18 cellular contexts compared by ENCODE assay signal in the genomic region with DNA sequence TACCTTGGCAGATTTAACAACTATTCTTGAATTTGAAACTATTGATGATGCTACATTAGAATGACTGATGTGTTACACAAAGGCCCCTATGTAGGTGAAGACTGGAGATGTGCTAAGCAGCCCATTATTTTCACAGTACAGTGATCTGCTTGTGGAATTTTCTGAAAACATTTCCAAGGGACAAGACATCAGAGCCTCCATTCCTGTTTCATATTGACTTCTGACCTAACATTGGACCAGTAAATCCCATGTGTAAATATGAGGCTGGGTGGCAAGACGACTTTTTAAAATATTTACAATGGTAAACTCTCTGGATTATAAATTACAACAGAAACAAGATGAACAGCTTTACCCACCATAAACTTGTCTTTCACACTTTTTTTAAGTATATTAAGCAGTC.
A peak's percentile ranks its signal among the peaks of the same experiment; 100 is the strongest.
DNase-seq lines count a peak whose midpoint lies in the region; ATAC-seq, FAIRE-seq and TF ChIP-seq lines count a peak whose summit lies in the region.
"Had no signal": no experiment of that assay in that cellular context is flagged by ENCODE, and none has a peak within 500 bp of the region (broad histone marks: within the 10 kb centered on the region; RNA-seq: fewer than 3 reads in every experiment).

No MANE protein-coding gene starts in this region.

- H2AK5ac ChIP-seq in neuronal stem cell (ENCODE audit: low read depth, low read length) (no peak overlapping the region), mesendoderm (ENCODE audit: low read length) (no peak overlapping the region)

- intact Hi-C loops in HepG2 (cut with micrococcal nuclease; ENCODE audit: unreplicated experiment), result no loop called here
- intact Hi-C loops in right lobe of liver (cut with DNase I), result no loop called here
- intact Hi-C loops in transverse colon (cut with DNase I; ENCODE audit: low total_unique reads), result no loop called here

- H3K4me3 Mint-ChIP-seq in brain, result peak overlapping the region in 3 of 5 experiments; percentile 1 to 30 (median 3)
- H3K4me3 Mint-ChIP-seq in nephron progenitor cell, result no peak overlapping the region
- H3K4me3 Mint-ChIP-seq: B cell; CD8-positive, alpha-beta memory T cell had no signal

- no peak overlapping the region for H3K4ac ChIP-seq in neuronal stem cell (ENCODE audit: low read length)
- no peak overlapping the region for H3K4ac ChIP-seq in mesendoderm (ENCODE audit: low read depth, low read length)

- FAIRE-seq in HepG2 (lab: Jason Lieb, UNC), result no peak
- FAIRE-seq: GM12878, HTR-8/SVneo had no signal

- H3K23ac ChIP-seq in neuronal stem cell (ENCODE audit: low read depth, low read length, poor library complexity) (no peak overlapping the region), mesendoderm (ENCODE audit: low read length) (no peak overlapping the region)

- no peaks in the 10 kb centered on the region for H3K27me3 ChIP-seq in HepG2 (ENCODE audit: control insufficient read depth in 1 of 2, insufficient read depth in 2 of 2, low read length in 2 of 2)
- H3K27me3 ChIP-seq in right lobe of liver, result no peaks in the 10 kb centered on the region
- no peaks in the 10 kb centered on the region for H3K27me3 ChIP-seq in neuronal stem cell (ENCODE audit: control insufficient read depth in 3 of 3, insufficient read depth in 3 of 3, low read depth in 1 of 3, low read length in 3 of 3)
- no peaks in the 10 kb centered on the region for H3K27me3 ChIP-seq in transverse colon
- H3K27me3 ChIP-seq in tibial nerve, result no peaks in the 10 kb centered on the region
- H3K27me3 ChIP-seq in mesendoderm (ENCODE audit: insufficient read depth, low read length, poor library complexity), result no peaks in the 10 kb centered on the region
- H3K27me3 ChIP-seq: BLaER1 treated with 17β-estradiol and CSF1 and Interleukin-3, amounts not matched to agents 10 nM and 100 nM had no signal

- no peak overlapping the region for H3K56ac ChIP-seq in mesendoderm (ENCODE audit: low read length)

- H3K4me3 ChIP-seq in HepG2 (replicated peaks in 1 of 3; ENCODE audit: insufficient read depth in 1 of 3, low read depth in 2 of 3, low read length in 3 of 3) (no peak overlapping the region), right lobe of liver (no peak overlapping the region), neuronal stem cell (ENCODE audit: low read length in 2 of 2) (no peak overlapping the region), transverse colon (no peak overlapping the region), tibial nerve (no peak overlapping the region), mesendoderm (ENCODE audit: low read length) (no peak overlapping the region)
- H3K4me3 ChIP-seq: BLaER1 treated with 17β-estradiol and CSF1 and Interleukin-3, amounts not matched to agents 10 nM and 100 nM; GM12878; GM23248 had no signal

- H4K8ac ChIP-seq in neuronal stem cell (ENCODE audit: low read depth, low read length), result no peak overlapping the region
- no peak overlapping the region for H4K8ac ChIP-seq in mesendoderm (ENCODE audit: low read depth, low read length)

- WGBS in HepG2 (ENCODE audit: low lambda C conversion rate), result 0% methylated on average over 1 of the region's 1 CpG
- WGBS in right lobe of liver (ENCODE audit: insufficient coverage, low coverage, low lambda C conversion rate, missing lambda C conversion rate), result 62% methylated on average over 1 of the region's 1 CpG
- no CpG with 5 or more reads among the region's 1 CpG for WGBS in neuronal stem cell (ENCODE audit: extremely low coverage in 2 of 2, insufficient read length in 2 of 2, insufficient replicate concordance in 1 of 2), 2 donors
- WGBS in transverse colon (ENCODE audit: low coverage in 1 of 2), 2 donors, result 36 to 64% methylated on average over 1 of the region's 1 CpG
- 61 to 74% methylated on average over 1 of the region's 1 CpG for WGBS in tibial nerve, 2 donors
- WGBS in mesendoderm (ENCODE audit: extremely low coverage, insufficient coverage, low lambda C conversion rate), result no CpG with 5 or more reads among the region's 1 CpG

- DNase-seq in HepG2 (ENCODE audit: low spot score), result peak; percentile 3
- DNase-seq in right lobe of liver, result no peak
- no peak for DNase-seq in nephron progenitor cell
- DNase-seq in neuronal stem cell (ENCODE audit: low spot score), result no peak
- no peak for DNase-seq in transverse colon
- no peak for DNase-seq in tibial nerve (ENCODE audit: low spot score in 2 of 2)
- DNase-seq in mesendoderm, result no peak
- DNase-seq: CD8-positive, alpha-beta memory T cell; DMS 273 treated with DMSO at 0.1 percent for 48 hours; DND-41; EL; GM23248; H7 had no signal

- H4K20me1 ChIP-seq in HepG2 (ENCODE audit: insufficient read depth, low read length), result no peaks in the 10 kb centered on the region
- H4K20me1 ChIP-seq: BLaER1 treated with 17β-estradiol and CSF1 and Interleukin-3, amounts not matched to agents 10 nM and 100 nM had no signal

- peaks cover 37% of the 10 kb centered on the region for H3K4me1 Mint-ChIP-seq in brain
- peaks cover 37% of the 10 kb centered on the region for H3K4me1 Mint-ChIP-seq in nephron progenitor cell
- H3K4me1 Mint-ChIP-seq: B cell; CD8-positive, alpha-beta memory T cell had no signal

- peak overlapping the region in 4 of 5 experiments; percentile 3 to 91 (median 76) for H3K27ac Mint-ChIP-seq in brain
- peak overlapping the region; percentile 9 for H3K27ac Mint-ChIP-seq in nephron progenitor cell
- H3K27ac Mint-ChIP-seq: B cell; CD8-positive, alpha-beta memory T cell had no signal

- TF ChIP-seq EP300 in HepG2 (IDR thresholded peaks at IDR 0.05; ENCODE audit: low read depth in 2 of 2, low read length in 2 of 2), result 0 out of 4 replicates have a peak, but pooled peaks of 1 of the 2 experiments have one; percentile 16
- no peak for TF ChIP-seq EP300 in HepG2 (CRISPR knock-in tag; IDR thresholded peaks at IDR 0.05; ENCODE audit: borderline replicate concordance)
- TF ChIP-seq EP300 in transverse colon (IDR thresholded peaks at IDR 0.05; ENCODE audit: low read depth), result no peak
- TF ChIP-seq EP300 in tibial nerve (IDR thresholded peaks at IDR 0.05), result no peak

- no peaks in the 10 kb centered on the region for H3K79me2 ChIP-seq in HepG2 (ENCODE audit: insufficient read depth, low read length)
- H3K79me2 ChIP-seq in mesendoderm (ENCODE audit: control insufficient read depth, insufficient read depth, low read length), result no peaks in the 10 kb centered on the region

- TF ChIP-seq POLR2A in HepG2 (IDR thresholded peaks at IDR 0.05; ENCODE audit: insufficient read depth in 1 of 2, low read depth in 2 of 2, low read length in 2 of 2), result no peak
- no peak for TF ChIP-seq POLR2A in right lobe of liver (IDR thresholded peaks at IDR 0.05)
- TF ChIP-seq POLR2A in transverse colon (IDR thresholded peaks at IDR 0.05), result no peak
- no peak for TF ChIP-seq POLR2A in tibial nerve (IDR thresholded peaks at IDR 0.05)

- H3K27ac ChIP-seq in HepG2 (ENCODE audit: extremely low read length, insufficient read depth, low read length), result no peak overlapping the region
- no peak overlapping the region for H3K27ac ChIP-seq in right lobe of liver
- H3K27ac ChIP-seq in neuronal stem cell (replicated peaks; ENCODE audit: low read length), result peak overlapping the region; percentile 62
- H3K27ac ChIP-seq in transverse colon, result no peak overlapping the region
- no peak overlapping the region for H3K27ac ChIP-seq in tibial nerve
- H3K27ac ChIP-seq in mesendoderm (ENCODE audit: low read depth, low read length), result no peak overlapping the region
- H3K27ac ChIP-seq: BLaER1 treated with 17β-estradiol and CSF1 and Interleukin-3, amounts not matched to agents 10 nM and 100 nM; GM23248 had no signal

- no peak overlapping the region for H3K14ac ChIP-seq in neuronal stem cell (ENCODE audit: low read length)

- ATAC-seq in HepG2 (peak; percentile 73), right lobe of liver (no peak)
- ATAC-seq: GM12878 had no signal

- H3K9me3 Mint-ChIP-seq in brain (no peaks in the 10 kb centered on the region), nephron progenitor cell (no peaks in the 10 kb centered on the region)
- H3K9me3 Mint-ChIP-seq: CD8-positive, alpha-beta memory T cell had no signal

- no peak overlapping the region for H2AFZ ChIP-seq in HepG2 (ENCODE audit: low read length)
- no peak overlapping the region for H2AFZ ChIP-seq in neuronal stem cell (ENCODE audit: low read length)
- H2AFZ ChIP-seq: GM23248 had no signal

- H2BK120ac ChIP-seq in neuronal stem cell (ENCODE audit: low read depth, low read length), result no peak overlapping the region
- no peak overlapping the region for H2BK120ac ChIP-seq in mesendoderm (ENCODE audit: low read depth, low read length)

- no TSS peak for BruUV-seq in HepG2 (replicated peaks; lab: Mats Ljungman, UMichigan)

- H3K4me1 ChIP-seq in HepG2 (ENCODE audit: insufficient read depth, low read length), result peaks cover 23% of the 10 kb centered on the region
- no peaks in the 10 kb centered on the region for H3K4me1 ChIP-seq in right lobe of liver
- H3K4me1 ChIP-seq in neuronal stem cell (ENCODE audit: control insufficient read depth in 2 of 2, insufficient read depth in 1 of 2, low read depth in 1 of 2, low read length in 2 of 2), result peaks cover 11 to 44% of the 10 kb centered on the region in 2 donors
- H3K4me1 ChIP-seq in transverse colon, result no peaks in the 10 kb centered on the region
- no peaks in the 10 kb centered on the region for H3K4me1 ChIP-seq in tibial nerve
- no peaks in the 10 kb centered on the region for H3K4me1 ChIP-seq in mesendoderm (ENCODE audit: control insufficient read depth, low read depth, low read length)
- H3K4me1 ChIP-seq: BLaER1 treated with 17β-estradiol and CSF1 and Interleukin-3, amounts not matched to agents 10 nM and 100 nM had no signal

- H2BK5ac ChIP-seq in neuronal stem cell (ENCODE audit: low read length) (no peak overlapping the region), mesendoderm (ENCODE audit: low read length) (no peak overlapping the region)

- no peaks in the 10 kb centered on the region for H3K36me3 Mint-ChIP-seq in brain
- H3K36me3 Mint-ChIP-seq in nephron progenitor cell (ENCODE audit: low read depth), result no peaks in the 10 kb centered on the region

- H3K9ac ChIP-seq in HepG2 (ENCODE audit: insufficient read depth, low read depth, low read length) (no peak overlapping the region), neuronal stem cell (ENCODE audit: low read depth, low read length, poor library complexity) (no peak overlapping the region), mesendoderm (ENCODE audit: low read length) (no peak overlapping the region)
- H3K9ac ChIP-seq: BLaER1 treated with 17β-estradiol and CSF1 and Interleukin-3, amounts not matched to agents 10 nM and 100 nM; GM23248 had no signal

- no peak for TF ChIP-seq RAD21 in HepG2 (CRISPR knock-in tag; IDR thresholded peaks at IDR 0.05)

- H3K4me2 ChIP-seq in HepG2 (ENCODE audit: low read depth, low read length) (no peak overlapping the region), neuronal stem cell (ENCODE audit: insufficient read depth, low read length, poor library complexity, severe bottlenecking) (no peak overlapping the region), mesendoderm (ENCODE audit: low read length) (no peak overlapping the region)
- H3K4me2 ChIP-seq: BLaER1 treated with 17β-estradiol and CSF1 and Interleukin-3, amounts not matched to agents 10 nM and 100 nM had no signal

- TF ChIP-seq CTCF in HepG2 (CRISPR knock-in tag; IDR thresholded peaks at IDR 0.05), result no peak
- no peak for TF ChIP-seq CTCF in right lobe of liver (IDR thresholded peaks at IDR 0.05)
- TF ChIP-seq CTCF in brain (conservative IDR thresholded peaks at IDR 0.05), result no peak
- TF ChIP-seq CTCF in nephron progenitor cell (IDR thresholded peaks at IDR 0.05), result no peak
- no peak for TF ChIP-seq CTCF in transverse colon (IDR thresholded peaks at IDR 0.05)
- TF ChIP-seq CTCF in tibial nerve (IDR thresholded peaks at IDR 0.05), result no peak

- in situ Hi-C loops in HepG2 (cut with HindIII; ENCODE audit: extremely low pct_ligation_motif_present, low pct_unique_long_range_greater_than_20kb) (no loop called here), transverse colon (cut with MboI; ENCODE audit: low pct_ligation_motif_present in 1 of 4, low pct_unique_long_range_greater_than_20kb in 1 of 4, low sequenced_read_pairs in 3 of 4) (no loop called here)

- H2BK15ac ChIP-seq in neuronal stem cell (ENCODE audit: low read length), result no peak overlapping the region
- H2BK15ac ChIP-seq in mesendoderm (replicated peaks; ENCODE audit: low read depth), result no peak overlapping the region

- H4K91ac ChIP-seq in neuronal stem cell (ENCODE audit: low read depth, low read length, poor library complexity), result no peak overlapping the region

- H3K9me3 ChIP-seq in HepG2 (ENCODE audit: low read length) (no peaks in the 10 kb centered on the region), right lobe of liver (no peaks in the 10 kb centered on the region), neuronal stem cell (replicated peaks in 1 of 2; ENCODE audit: control insufficient read depth in 2 of 2, insufficient read depth in 1 of 2, low read depth in 1 of 2, low read length in 2 of 2) (no peaks in the 10 kb centered on the region), transverse colon (no peaks in the 10 kb centered on the region), tibial nerve (no peaks in the 10 kb centered on the region)
- H3K9me3 ChIP-seq: BLaER1 treated with 17β-estradiol and CSF1 and Interleukin-3, amounts not matched to agents 10 nM and 100 nM had no signal

- POLR2A ChIA-PET in HepG2 (lab: Yijun Ruan, JAX), result no interaction called here

- H3K36me3 ChIP-seq in HepG2 (replicated peaks in 1 of 2; ENCODE audit: control insufficient read depth in 1 of 2, insufficient read depth in 2 of 2, low read length in 2 of 2) (no peaks in the 10 kb centered on the region), right lobe of liver (no peaks in the 10 kb centered on the region), neuronal stem cell (replicated peaks in 1 of 2; ENCODE audit: control insufficient read depth in 2 of 2, insufficient read depth in 2 of 2, low read length in 2 of 2) (no peaks in the 10 kb centered on the region), transverse colon (no peaks in the 10 kb centered on the region), tibial nerve (peaks cover 0 to 5% (median 0%) of the 10 kb centered on the region in 3 donors), mesendoderm (ENCODE audit: control insufficient read depth, insufficient read depth, low read length) (no peaks in the 10 kb centered on the region)
- H3K36me3 ChIP-seq: BLaER1 treated with 17β-estradiol and CSF1 and Interleukin-3, amounts not matched to agents 10 nM and 100 nM had no signal

- H3K18ac ChIP-seq in neuronal stem cell (ENCODE audit: low read length) (no peak overlapping the region), mesendoderm (ENCODE audit: low read length) (no peak overlapping the region)

- H2BK12ac ChIP-seq in neuronal stem cell (ENCODE audit: low read length), result no peak overlapping the region

- CTCF ChIA-PET in HepG2 (lab: Yijun Ruan, JAX; ENCODE audit: low intra/inter-chr PET ratio, low total read pairs), result no interaction called here

- H3K27me3 Mint-ChIP-seq in brain (no peaks in the 10 kb centered on the region), nephron progenitor cell (ENCODE audit: low read depth, poor library complexity) (no peaks in the 10 kb centered on the region)
- H3K27me3 Mint-ChIP-seq: B cell; CD8-positive, alpha-beta memory T cell had no signal

- H3K79me1 ChIP-seq in neuronal stem cell (ENCODE audit: low read depth, low read length) (no peaks in the 10 kb centered on the region), mesendoderm (ENCODE audit: low read length) (no peaks in the 10 kb centered on the region)

- H4K5ac ChIP-seq in mesendoderm (ENCODE audit: low read length), result no peak overlapping the region
